In the genomic region with DNA sequence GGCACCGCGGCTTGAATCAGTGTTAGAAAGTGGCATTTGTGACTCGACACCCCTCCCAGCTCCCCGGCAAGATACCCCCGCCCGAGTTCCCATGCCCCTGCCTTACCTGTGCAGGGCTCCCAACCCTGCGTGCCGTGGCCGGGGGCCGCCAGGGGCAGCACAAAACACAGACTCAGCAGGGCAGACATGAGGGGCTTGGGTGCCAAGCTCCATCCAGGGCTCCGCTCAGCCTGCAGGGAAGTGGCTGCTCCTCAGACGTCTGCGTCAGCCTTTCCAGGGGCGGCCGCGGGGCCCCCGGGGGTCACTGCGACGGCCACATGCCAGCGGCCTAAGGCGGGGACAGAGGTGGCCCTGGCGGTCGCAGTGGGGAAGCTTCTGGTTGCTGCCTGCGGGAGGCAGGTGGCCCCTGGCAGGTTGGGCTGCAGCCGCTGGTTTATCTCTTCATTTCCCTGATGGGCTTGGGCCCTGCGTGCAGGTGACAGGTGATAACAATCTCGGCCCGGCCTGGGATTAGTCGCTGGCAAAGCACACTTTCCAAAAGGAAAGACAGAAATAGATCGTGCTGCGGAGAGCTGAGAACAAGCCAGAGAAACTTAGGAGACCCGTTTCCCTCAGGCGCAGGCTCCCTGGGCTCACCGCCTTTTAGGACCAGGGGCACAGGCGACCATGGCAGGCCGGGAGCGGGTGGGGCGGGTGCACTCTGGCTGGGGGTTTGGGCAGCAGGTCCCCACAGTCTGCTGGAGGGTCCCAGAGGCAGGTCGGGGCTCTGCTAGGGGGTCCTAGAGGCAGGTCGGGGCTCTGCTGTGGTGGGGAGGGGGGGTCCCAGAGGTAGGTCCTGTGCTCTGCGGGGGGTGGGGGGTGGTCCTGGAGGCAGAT, we compare ENCODE assay signal across 10 cellular contexts. TPM values are rescaled to one million over a fixed set of nuclear protein-coding genes. Genes with fewer than 3 reads are reported as not detected.
DNase-seq lines count a peak whose midpoint lies in the region; ATAC-seq and TF ChIP-seq lines count a peak whose summit lies in the region.
"Had no signal": no experiment of that assay in that cellular context is flagged by ENCODE, and none has a peak within 500 bp of the region (broad histone marks: within the 10 kb centered on the region; RNA-seq: fewer than 3 reads in every experiment).

Gene TSPEAR, minus strand, starts transcription at position 246 of the 876 bp plus-strand sequence. Its CDS starts 58 bp downstream, at position 188.

- peaks cover 22% of the 10 kb centered on the region for H3K4me1 Mint-ChIP-seq in activated T-helper 17 cell treated with anti-CD3 and anti-CD28 coated beads, Interleukin-2, amount 50 U/mL, for 72 hours
- H3K4me1 Mint-ChIP-seq in nephron: peaks cover 19% of the 10 kb centered on the region

- H3K9me3 Mint-ChIP-seq in activated T-helper 17 cell treated with anti-CD3 and anti-CD28 coated beads, Interleukin-2, amount 50 U/mL, for 72 hours: no peaks in the 10 kb centered on the region
- H3K9me3 Mint-ChIP-seq in nephron: peaks cover 2% of the 10 kb centered on the region

- no peak for ATAC-seq in activated T-helper 17 cell treated with anti-CD3 and anti-CD28 coated beads, Interleukin-2, amount 50 U/mL, for 72 hours (replicated peaks)
- ATAC-seq: psoas muscle had no signal

- peak within 1 kb of the TSS; percentile 65 for H3K4me3 Mint-ChIP-seq in activated T-helper 17 cell treated with anti-CD3 and anti-CD28 coated beads, Interleukin-2, amount 50 U/mL, for 72 hours
- peak within 1 kb of the TSS; percentile 7 to 46 (median 45) for H3K4me3 Mint-ChIP-seq in nephron

- no peak for TF ChIP-seq CTCF in nephron (IDR thresholded peaks at IDR 0.05; ENCODE audit: unreplicated experiment in 3 of 3)

- H3K36me3 Mint-ChIP-seq in activated T-helper 17 cell treated with anti-CD3 and anti-CD28 coated beads, Interleukin-2, amount 50 U/mL, for 72 hours (ENCODE audit: low read depth): no peaks in the 10 kb centered on the region
- no peaks in the 10 kb centered on the region for H3K36me3 Mint-ChIP-seq in nephron (ENCODE audit: low read depth)

- H3K27me3 Mint-ChIP-seq in activated T-helper 17 cell treated with anti-CD3 and anti-CD28 coated beads, Interleukin-2, amount 50 U/mL, for 72 hours: peaks cover 36% of the 10 kb centered on the region
- H3K27me3 Mint-ChIP-seq in nephron (ENCODE audit: low read depth): peaks cover 100% of the 10 kb centered on the region

- H3K27ac Mint-ChIP-seq in activated T-helper 17 cell treated with anti-CD3 and anti-CD28 coated beads, Interleukin-2, amount 50 U/mL, for 72 hours: no peak within 1 kb of the TSS
- H3K27ac Mint-ChIP-seq in nephron: no peak within 1 kb of the TSS

- peak; percentile 81 for DNase-seq in DMS79 (lab: John Stamatoyannopoulos, UW)
- peak; percentile 88 for DNase-seq in NCI-H146 (lab: John Stamatoyannopoulos, UW)
- no peak for DNase-seq in KBM-7
- no peak for DNase-seq in GF-D8 (lab: John Stamatoyannopoulos, UW)
- no peak for DNase-seq in EL
- DNase-seq in HuH-7 (ENCODE audit: low spot score): no peak

- in situ Hi-C loops in KBM-7 (cut with MboI; ENCODE audit: low pct_unique_long_range_greater_than_20kb, low sequenced_read_pairs): no loop called here

RNA-seq across cellular contexts. Expression of gene TSPEAR, which starts in this region (rescaled TPM):
- under 1 TPM in 1 of 2 donors, not detected in 1; 0.08 TPM for total RNA-seq in activated T-helper 17 cell treated with anti-CD3 and anti-CD28 coated beads, Interleukin-2, amount 50 U/mL, for 72 hours
- total RNA-seq: activated CD8-positive, alpha-beta memory T cell treated with anti-CD3 and anti-CD28 coated beads for 36 hours; psoas muscle had no signal

Comparison
In these comparisons a context has a peak if more than half of its experiments do, and no peak if none do; other contexts are left out.
1. DNase-seq: peak in DMS79 (single experiment) and NCI-H146 (single experiment); none in KBM-7 (single experiment), GF-D8 (single experiment), EL (single experiment) and HuH-7 (single experiment).